ENCODE assay signal across 8 cellular contexts in the genomic region with DNA sequence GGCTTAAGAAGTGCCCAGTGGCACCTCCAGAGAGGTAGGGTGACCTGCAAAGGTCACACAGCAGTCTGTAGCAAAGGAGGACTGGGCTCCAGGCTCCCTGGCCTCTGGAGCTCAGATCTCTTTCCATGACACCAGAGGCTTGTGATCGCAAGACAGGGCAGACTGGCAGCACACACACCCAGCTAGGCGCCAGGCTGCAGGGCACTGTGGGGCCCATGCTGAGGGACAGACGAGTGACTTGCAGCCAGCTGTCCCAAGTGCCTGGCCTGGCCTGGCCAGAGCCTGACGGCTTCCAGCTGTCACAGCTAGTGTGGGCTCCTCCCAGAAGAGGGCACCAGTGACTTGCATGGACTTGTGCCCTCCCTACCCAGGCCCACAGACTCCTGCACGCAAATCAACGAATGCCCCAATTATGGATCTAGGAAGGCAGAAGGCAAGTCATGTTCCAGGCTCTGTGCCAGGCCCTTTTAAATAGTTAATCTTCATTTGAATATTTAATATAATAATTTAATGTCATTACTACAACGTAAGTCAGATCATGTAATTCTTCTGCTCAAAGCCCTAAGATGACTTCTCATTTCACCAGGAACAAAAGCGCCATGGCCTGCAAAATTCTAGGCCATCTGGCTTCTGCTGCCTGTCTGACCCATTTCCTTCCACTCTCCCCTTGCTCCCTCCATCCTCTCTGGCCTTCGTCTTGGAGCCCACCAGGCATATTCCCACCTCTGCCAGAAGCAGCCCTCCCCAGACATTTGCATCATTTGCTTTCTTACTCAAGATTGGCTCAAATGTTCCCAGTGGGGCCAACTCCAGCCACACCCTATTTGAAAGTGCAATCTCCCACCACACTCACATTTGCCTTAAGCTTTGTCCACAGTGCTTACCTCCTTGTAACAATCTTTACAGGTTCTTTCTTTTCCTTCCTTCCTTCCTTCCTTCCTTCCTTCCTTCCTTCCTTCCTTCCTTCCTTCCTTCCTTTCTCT. TPM values are rescaled to one million over a fixed set of nuclear protein-coding genes. Genes with fewer than 3 reads are reported as not detected.
DNase-seq lines count a peak whose midpoint lies in the region; ATAC-seq, FAIRE-seq and TF ChIP-seq lines count a peak whose summit lies in the region.

No MANE protein-coding gene starts in this region.

- H2BK15ac ChIP-seq in H1 (ENCODE audit: low read length) = 0 out of 2 replicates have a peak overlapping the region, but pooled peaks have one; percentile 95

- H3K18ac ChIP-seq in H1 (ENCODE audit: extremely low read depth, low read length) = no peak overlapping the region

- CTCF ChIA-PET in H1 (lab: Charles Lee; ENCODE audit: partially characterized antibody) = interaction anchor here (0.6 to 88.6 kb wide), 6 partner anchors 8 to 401 kb away, joined by 3 to 7248 read pairs (median 12); partner anchors contain the start of genes ASIC4, CHPF, DES and GMPPA

- no peaks in the 10 kb centered on the region for H3K36me3 ChIP-seq in H1 (ENCODE audit: control insufficient read depth in 2 of 4, insufficient read depth in 4 of 4, low read length in 3 of 4)

- H3K79me2 ChIP-seq in H1 (ENCODE audit: control insufficient read depth in 1 of 2, insufficient read depth in 2 of 2, low read length in 2 of 2) = no peaks in the 10 kb centered on the region

- no peak for FAIRE-seq in H1 (lab: Jason Lieb, UNC)

- H3K14ac ChIP-seq in H1 (ENCODE audit: insufficient read length) = no peak overlapping the region

- no peak overlapping the region for H4K8ac ChIP-seq in H1 (ENCODE audit: extremely low read depth, insufficient read depth, low read length)

- no peak for TF ChIP-seq EP300 in H1 (IDR thresholded peaks at IDR 0.05; ENCODE audit: borderline replicate concordance in 1 of 2, low read depth in 2 of 2, low read length in 2 of 2)

- H3K4me1 Mint-ChIP-seq in activated T-helper 17 cell treated with anti-CD3 and anti-CD28 coated beads, Interleukin-2, amount 50 U/mL, for 72 hours = no peaks in the 10 kb centered on the region
- H3K4me1 Mint-ChIP-seq in CD14-positive monocyte = no peaks in the 10 kb centered on the region

- no peaks in the 10 kb centered on the region for H3K9me3 ChIP-seq in H1 (ENCODE audit: insufficient read depth in 2 of 2, low read depth in 1 of 2, low read length in 1 of 2)

- no peak overlapping the region for H3K4ac ChIP-seq in H1 (replicated peaks; ENCODE audit: insufficient read length, low read depth, low read length)

- no peak for ATAC-seq in activated T-helper 17 cell treated with anti-CD3 and anti-CD28 coated beads, Interleukin-2, amount 50 U/mL, for 72 hours (replicated peaks)

- peak; percentile 44 to 63 for TF ChIP-seq RAD21 in H1 (IDR thresholded peaks at IDR 0.05 in 1 of 2, conservative IDR thresholded peaks at IDR 0.05 in 1 of 2; ENCODE audit: low read depth in 2 of 2, low read length in 2 of 2)

- no peaks in the 10 kb centered on the region for H4K20me1 ChIP-seq in H1 (replicated peaks in 1 of 2; ENCODE audit: control insufficient read depth in 1 of 2, insufficient read depth in 2 of 2, low read length in 2 of 2)

- no peak overlapping the region for H2BK20ac ChIP-seq in H1 (ENCODE audit: low read length)

- no peak overlapping the region for H2AFZ ChIP-seq in H1 (ENCODE audit: low read length)

- no peak overlapping the region for H3K27ac ChIP-seq in H1 (ENCODE audit: low read depth, low read length)

- in situ Hi-C loops in G401 (cut with HindIII; ENCODE audit: low sequenced_read_pairs) = no loop called here

- TF ChIP-seq CTCF in H1 (IDR thresholded peaks at IDR 0.05; ENCODE audit: control extremely low read depth in 1 of 3, insufficient read depth in 1 of 3, low read depth in 1 of 3, low read length in 3 of 3) (peak; percentile 49 to 50 (median 49)), CD14-positive monocyte (IDR thresholded peaks at IDR 0.05) (no peak)

- no peak overlapping the region for H3K9ac ChIP-seq in H1 (replicated peaks in 1 of 4; ENCODE audit: extremely low read depth in 1 of 4, low read depth in 3 of 4, low read length in 3 of 4)

- peaks cover 0 to 13% (median 7%) of the 10 kb centered on the region in 4 experiments; a peak in 5 of 7 replicates for H3K4me1 ChIP-seq in H1 (replicated peaks in 1 of 4; ENCODE audit: control insufficient read depth in 3 of 4, insufficient read depth in 4 of 4, low read length in 3 of 4)

- TF ChIP-seq POLR2A in H1 (IDR thresholded peaks at IDR 0.05; ENCODE audit: control extremely low read depth in 1 of 2, low read depth in 2 of 2, low read length in 2 of 2) = no peak

- POLR2A ChIA-PET in H1 (lab: Charles Lee; ENCODE audit: partially characterized antibody) = interaction anchor here (0.6 to 0.8 kb wide), 3 partner anchors 11 to 82 kb away, joined by 3 read pairs; no protein-coding TSS in a partner anchor

- H2BK5ac ChIP-seq in H1 (ENCODE audit: low read depth, low read length) = peak overlapping the region; percentile 38; the same call in 1 of the 2 replicates

- no peak overlapping the region for H3K27ac Mint-ChIP-seq in activated T-helper 17 cell treated with anti-CD3 and anti-CD28 coated beads, Interleukin-2, amount 50 U/mL, for 72 hours
- no peak overlapping the region for H3K27ac Mint-ChIP-seq in CD14-positive monocyte

- H4K91ac ChIP-seq in H1 (replicated peaks; ENCODE audit: insufficient read length, low read length) = no peak overlapping the region

- H3K4me3 ChIP-seq in H1 (ENCODE audit: extremely low read depth in 1 of 4, insufficient read depth in 2 of 4, low read depth in 3 of 4, low read length in 4 of 4) = no peak overlapping the region

- H2BK12ac ChIP-seq in H1 (ENCODE audit: low read depth, low read length) = no peak overlapping the region; the same call in 1 of the 2 replicates

- DNase-seq in G401 (ENCODE audit: low spot score) = peak; percentile 61
- DNase-seq in NCI-H446 treated with DMSO at 0.1 percent for 48 hours (lab: John Stamatoyannopoulos, UW) = peak; percentile 63
- DNase-seq in H1 (ENCODE audit: low read depth in 1 of 2, low spot score in 2 of 2) = no peak
- peak; percentile 63 for DNase-seq in posterior vena cava (ENCODE audit: low spot score)
- no peak for DNase-seq in kidney glomerular epithelial cell (lab: John Stamatoyannopoulos, UW)
- DNase-seq in CD14-positive monocyte (ENCODE audit: low spot score) = no peak
- DNase-seq in effector CD8-positive, alpha-beta T cell (lab: John Stamatoyannopoulos, UW) = no peak

- no peaks in the 10 kb centered on the region for H3K9me3 Mint-ChIP-seq in activated T-helper 17 cell treated with anti-CD3 and anti-CD28 coated beads, Interleukin-2, amount 50 U/mL, for 72 hours
- H3K9me3 Mint-ChIP-seq in CD14-positive monocyte = peaks cover 0 to 10% (median 0%) of the 10 kb centered on the region in 7 donors

- H2AK5ac ChIP-seq in H1 (ENCODE audit: low read depth, low read length) = no peak overlapping the region

- H3K79me1 ChIP-seq in H1 (ENCODE audit: low read depth, low read length) = no peaks in the 10 kb centered on the region

- H3K4me3 Mint-ChIP-seq in activated T-helper 17 cell treated with anti-CD3 and anti-CD28 coated beads, Interleukin-2, amount 50 U/mL, for 72 hours = no peak overlapping the region
- no peak overlapping the region for H3K4me3 Mint-ChIP-seq in CD14-positive monocyte

- H2BK120ac ChIP-seq in H1 (replicated peaks; ENCODE audit: low read depth, low read length) = no peak overlapping the region

- H3K27me3 ChIP-seq in H1 (replicated peaks in 1 of 4; ENCODE audit: control insufficient read depth in 3 of 4, extremely low read depth in 1 of 4, insufficient read depth in 3 of 4, low read length in 3 of 4) = peaks cover 0 to 13% (median 10%) of the 10 kb centered on the region in 4 experiments; a peak in 6 of 7 replicates

- H3K36me3 Mint-ChIP-seq in activated T-helper 17 cell treated with anti-CD3 and anti-CD28 coated beads, Interleukin-2, amount 50 U/mL, for 72 hours (ENCODE audit: low read depth) = no peaks in the 10 kb centered on the region
- H3K36me3 Mint-ChIP-seq in CD14-positive monocyte = no peaks in the 10 kb centered on the region

- peaks cover 15% of the 10 kb centered on the region for H3K27me3 Mint-ChIP-seq in activated T-helper 17 cell treated with anti-CD3 and anti-CD28 coated beads, Interleukin-2, amount 50 U/mL, for 72 hours
- H3K27me3 Mint-ChIP-seq in CD14-positive monocyte (ENCODE audit: low read depth in 3 of 3) = peaks cover 27 to 51% (median 41%) of the 10 kb centered on the region in 3 donors

- H3K23me2 ChIP-seq in H1 (ENCODE audit: low read depth, low read length) = peaks cover 6% of the 10 kb centered on the region; the same call in 1 of the 2 replicates

- 78% methylated on average over 9 of the region's 9 CpGs; no CpG with 5 or more reads in 1 of the 2 experiments for WGBS in H1 (ENCODE audit: extremely low coverage in 1 of 2, insufficient coverage in 1 of 2, insufficient read length in 1 of 2, insufficient replicate concordance in 2 of 2, low coverage in 1 of 2, low lambda C conversion rate in 2 of 2, missing lambda C conversion rate in 1 of 2), 2 experiments

- H3K4me2 ChIP-seq in H1 (ENCODE audit: insufficient read depth in 1 of 2, low read depth in 2 of 2, low read length in 2 of 2) = no peak overlapping the region

- intact Hi-C loops in posterior vena cava (cut with DNase I) = no loop called here
- intact Hi-C loops in CD14-positive monocyte (cut with micrococcal nuclease) = no loop called here

- no peak overlapping the region for H4K5ac ChIP-seq in H1 (ENCODE audit: insufficient read length, low read depth, low read length)

- H3K23ac ChIP-seq in H1 (ENCODE audit: insufficient read length) = no peak overlapping the region

- no peak overlapping the region for H3K56ac ChIP-seq in H1 (replicated peaks; ENCODE audit: insufficient read length, low read depth, low read length)

RNA-seq across cellular contexts. Expression of gene SPEG, which starts 3.7 kb away (rescaled TPM):
- total RNA-seq in G401 (2014; rRNA removed; shearing (Covaris generic)) = 7.7 and 11.1 TPM in 2 replicates
- 32.0 and 36.7 TPM in 2 replicates for total RNA-seq in H1 (2021; fragmentation: NEBNext Ultra II Directional; extraction: Animal tissue kit (Norgen Biotek cat#: 25700))
- polyA plus RNA-seq in H1 (2011; rRNA removed) (19.9 and 37.1 TPM in 2 replicates), CD14-positive monocyte (not detected)
- polyA plus RNA-seq in H1 (2011; cell fraction: cytosol; rRNA removed) = 41.0 TPM
- polyA plus RNA-seq in H1 (2011; cell fraction: nucleus; rRNA removed) = 98.6 TPM
- 20.0 to 41.3 TPM (median 36.9 TPM) in 4 replicates for polyA plus RNA-seq in H1 (2012, experiment 1 of 2)
- 18.5 TPM for polyA plus RNA-seq in H1 (2012, experiment 2 of 2)
- 41.2 TPM for polyA plus RNA-seq in H1 (2013, experiment 1 of 2)
- 36.3 TPM for polyA plus RNA-seq in H1 (2013, experiment 2 of 2)
- 7.1 and 12.4 TPM in 2 replicates for polyA minus RNA-seq in H1 (2011; rRNA and poly(A)+ RNA removed)
- polyA minus RNA-seq in H1 (2011; cell fraction: cytosol; rRNA and poly(A)+ RNA removed) = 13.4 TPM
- polyA minus RNA-seq in H1 (2011; cell fraction: nucleus; rRNA and poly(A)+ RNA removed) = 39.5 TPM
- total RNA-seq in posterior vena cava = 100 to 1,000 TPM; 175 to 217 TPM
- 1 to 10 TPM in 1 of 2 donors, under 1 TPM in 1; 0.79 to 1.7 TPM for total RNA-seq in activated T-helper 17 cell treated with anti-CD3 and anti-CD28 coated beads, Interleukin-2, amount 50 U/mL, for 72 hours

RNA-seq across cellular contexts. Expression of gene DES, which starts 12.7 kb away (rescaled TPM):
- not detected in 2 replicates for total RNA-seq in G401 (2014; rRNA removed; shearing (Covaris generic))
- 1.5 and 1.8 TPM in 2 replicates for total RNA-seq in H1 (2021; fragmentation: NEBNext Ultra II Directional; extraction: Animal tissue kit (Norgen Biotek cat#: 25700))
- polyA plus RNA-seq in H1 (2011; rRNA removed) = 3.8 and 4.3 TPM in 2 replicates
- polyA plus RNA-seq in H1 (2011; cell fraction: cytosol; rRNA removed) = 5.0 TPM
- polyA plus RNA-seq in H1 (2011; cell fraction: nucleus; rRNA removed) = 3.5 TPM
- 2.0 to 3.8 TPM (median 3.0 TPM) in 4 replicates for polyA plus RNA-seq in H1 (2012, experiment 1 of 2)
- 1.8 TPM for polyA plus RNA-seq in H1 (2012, experiment 2 of 2)
- polyA plus RNA-seq in H1 (2013, experiment 1 of 2) = 1.2 TPM
- 2.2 TPM for polyA plus RNA-seq in H1 (2013, experiment 2 of 2)
- polyA minus RNA-seq in H1 (2011; rRNA and poly(A)+ RNA removed) = 7.1 and 14.3 TPM in 2 replicates
- 5.7 TPM for polyA minus RNA-seq in H1 (2011; cell fraction: cytosol; rRNA and poly(A)+ RNA removed)
- polyA minus RNA-seq in H1 (2011; cell fraction: nucleus; rRNA and poly(A)+ RNA removed) = 2.7 TPM
- 1,000 to 10,000 TPM; 6,561 to 7,652 TPM for total RNA-seq in posterior vena cava
- not detected for total RNA-seq in activated T-helper 17 cell treated with anti-CD3 and anti-CD28 coated beads, Interleukin-2, amount 50 U/mL, for 72 hours
- 1 to 10 TPM; 2.4 TPM for polyA plus RNA-seq in CD14-positive monocyte

RNA-seq across cellular contexts. Expression of gene DNPEP, which starts 43.2 kb away (rescaled TPM):
- 65.8 and 67.4 TPM in 2 replicates for total RNA-seq in G401 (2014; rRNA removed; shearing (Covaris generic))
- total RNA-seq in H1 (2021; fragmentation: NEBNext Ultra II Directional; extraction: Animal tissue kit (Norgen Biotek cat#: 25700)) = 59.8 and 64.2 TPM in 2 replicates
- polyA plus RNA-seq in H1 (2011; rRNA removed) (109 and 142 TPM in 2 replicates), CD14-positive monocyte (10 to 100 TPM; 51.6 to 60.6 TPM)
- 96.0 TPM for polyA plus RNA-seq in H1 (2011; cell fraction: cytosol; rRNA removed)
- polyA plus RNA-seq in H1 (2011; cell fraction: nucleus; rRNA removed) = 161 TPM
- polyA plus RNA-seq in H1 (2012, experiment 1 of 2) = 58.5 to 91.4 TPM (median 86.2 TPM) in 4 replicates
- polyA plus RNA-seq in H1 (2012, experiment 2 of 2) = 101 TPM
- polyA plus RNA-seq in H1 (2013, experiment 1 of 2) = 58.4 TPM
- 61.5 TPM for polyA plus RNA-seq in H1 (2013, experiment 2 of 2)
- 69.7 and 71.8 TPM in 2 replicates for polyA minus RNA-seq in H1 (2011; rRNA and poly(A)+ RNA removed)
- 32.7 TPM for polyA minus RNA-seq in H1 (2011; cell fraction: cytosol; rRNA and poly(A)+ RNA removed)
- polyA minus RNA-seq in H1 (2011; cell fraction: nucleus; rRNA and poly(A)+ RNA removed) = 55.3 TPM
- total RNA-seq in posterior vena cava = 10 to 100 TPM; 41.9 to 44.0 TPM
- 10 to 100 TPM; 80.9 to 99.6 TPM for total RNA-seq in activated T-helper 17 cell treated with anti-CD3 and anti-CD28 coated beads, Interleukin-2, amount 50 U/mL, for 72 hours

Comparison
In these comparisons a context has a peak if more than half of its experiments do, and no peak if none do; other contexts are left out.
1. DNase-seq: peak in G401 (single experiment), NCI-H446 treated with DMSO at 0.1 percent for 48 hours (single experiment) and posterior vena cava (single experiment); none in H1 (0 of 2), kidney glomerular epithelial cell (single experiment), CD14-positive monocyte (single experiment) and effector CD8-positive, alpha-beta T cell (single experiment).
2. RNA of gene DES, which starts 12.7 kb away (total RNA-seq): 6,561 to 7,652 TPM in posterior vena cava; 1.5 to 1.8 TPM in H1, not detected in activated T-helper 17 cell treated with anti-CD3 and anti-CD28 coated beads, Interleukin-2, amount 50 U/mL, for 72 hours and not detected in G401; every median in the first group is over 1,000 times any median in the second.